In genomic region chr3:52004158-52004787, GRCh38 we compare ENCODE assay signal across 9 cellular contexts. TPM values are rescaled to one million over a fixed set of nuclear protein-coding genes. Genes with fewer than 3 reads are reported as not detected.
DNase-seq lines count a peak whose midpoint lies in the region; ATAC-seq and TF ChIP-seq lines count a peak whose summit lies in the region.
"Had no signal": no experiment of that assay in that cellular context is flagged by ENCODE, and none has a peak within 500 bp of the region (broad histone marks: within the 10 kb centered on the region; RNA-seq: fewer than 3 reads in every experiment).

No MANE protein-coding gene starts in this region.

- POLR2A ChIA-PET in WTC11 (lab: Charles Lee), result interaction anchor here (0.6 to 1.7 kb wide), 8 partner anchors 8 to 150 kb away, joined by 3 to 9 read pairs (median 5); partner anchors contain the start of genes DUSP7, POC1A and RPL29

- no peaks in the 10 kb centered on the region for H3K36me3 ChIP-seq in testis (ENCODE audit: low read depth, missing control alignments)

- no peak overlapping the region for H3K27ac ChIP-seq in testis

- H3K27me3 ChIP-seq in testis, result no peaks in the 10 kb centered on the region

- 57 to 74% methylated on average over 10 to 16 of the region's 16 CpGs for WGBS in testis, 2 donors

- peak in 2 of 3 experiments; percentile 11 to 60 for DNase-seq in NCI-H1417 (lab: John Stamatoyannopoulos, UW)
- no peak for DNase-seq in NCI-H1417 treated with DMSO at 0.1 percent for 48 hours (lab: John Stamatoyannopoulos, UW)
- DNase-seq in WTC11 (ENCODE audit: low spot score), result peak; percentile 76
- DNase-seq in left ventricle myocardium superior, result peak; percentile 78
- DNase-seq in testis, result peak; percentile 62
- no peak for DNase-seq in T-helper 2 cell
- no peak for DNase-seq in NCI-H345 (lab: John Stamatoyannopoulos, UW)

- TF ChIP-seq POLR2A in testis (IDR thresholded peaks at IDR 0.05), result no peak

- no peaks in the 10 kb centered on the region for H3K36me3 Mint-ChIP-seq in WTC11

- H3K9me3 Mint-ChIP-seq in WTC11, result no peaks in the 10 kb centered on the region

- ATAC-seq in WTC11 (peak; percentile 47), left ventricle myocardium superior (peak; percentile 76), GM21529 (IDR thresholded peaks at IDR 0.05; ENCODE audit: unreplicated experiment) (no peak)

- H3K27me3 Mint-ChIP-seq in WTC11 (ENCODE audit: low read depth), result no peaks in the 10 kb centered on the region

- H3K4me3 Mint-ChIP-seq in WTC11, result no peak overlapping the region

- CTCF ChIA-PET in WTC11 (lab: Charles Lee), result interaction anchor here (0.5 to 8.5 kb wide), 58 partner anchors 8 to 436 kb away, joined by 3 to 382 read pairs (median 7); partner anchors contain the start of genes ABHD14A, ABHD14B, ACY1 and DUSP7

- intact Hi-C loops in left ventricle myocardium superior (cut with micrococcal nuclease) (loop anchor here (2.0 to 10.0 kb wide), 3 partner anchors 51 to 141 kb away; partner anchors contain the start of gene DUSP7), testis (cut with DNase I; ENCODE audit: low total_unique reads) (loop anchor here (5.0 to 10.0 kb wide), 2 partner anchors 51 to 138 kb away; partner anchors contain the start of gene DUSP7)

- H3K4me1 Mint-ChIP-seq in WTC11, result peaks cover 45% of the 10 kb centered on the region

- no peak overlapping the region for H3K27ac Mint-ChIP-seq in WTC11

- TF ChIP-seq CTCF in WTC11 (IDR thresholded peaks at IDR 0.05) (peak; percentile 33; the same call in 1 of the 2 replicates), testis (IDR thresholded peaks at IDR 0.05) (peak; percentile 36 to 51 (median 49))

- peaks cover 39% of the 10 kb centered on the region for H3K4me1 ChIP-seq in testis

- no peak overlapping the region for H3K4me3 ChIP-seq in testis
- H3K4me3 ChIP-seq: skin epidermis had no signal

- H3K9me3 ChIP-seq in testis, result no peaks in the 10 kb centered on the region

TF ChIP-seq in WTC11, 78 proteins besides CTCF, POLR2A, EP300 and RAD21:
- TF ChIP-seq MAX (CRISPR knock-in tag; IDR thresholded peaks at IDR 0.05) (peak; percentile 36; the same call in 1 of the 2 replicates), FOXJ3 (CRISPR knock-in tag; IDR thresholded peaks at IDR 0.05; ENCODE audit: borderline replicate concordance) (no peak)

RNA-seq across cellular contexts. Expression of gene RPL29, which starts 8.6 kb away (rescaled TPM):
- 1,343 to 1,592 TPM (median 1,542 TPM) in 3 replicates for total RNA-seq in WTC11 (2021)
- total RNA-seq in left ventricle myocardium superior, result 663 TPM
- total RNA-seq in testis, result 100 to 1,000 TPM; 491 to 999 TPM
- polyA plus RNA-seq in testis (ENCODE audit: insufficient read depth, low read depth, low replicate concordance), result 965 TPM

RNA-seq across cellular contexts. Expression of gene ACY1, which starts 20.9 kb away (rescaled TPM):
- 53.8 to 66.3 TPM (median 61.6 TPM) in 3 replicates for total RNA-seq in WTC11 (2021)
- 18.5 TPM for total RNA-seq in left ventricle myocardium superior
- 10 to 100 TPM; 16.0 to 17.1 TPM for total RNA-seq in testis
- 26.7 TPM for polyA plus RNA-seq in testis (ENCODE audit: insufficient read depth, low read depth, low replicate concordance)

RNA-seq across cellular contexts. Expression of gene ABHD14A, which starts 29.4 kb away (rescaled TPM):
- total RNA-seq in WTC11 (2021), result 3.8 to 5.9 TPM (median 4.5 TPM) in 3 replicates
- 27.0 TPM for total RNA-seq in left ventricle myocardium superior
- 10 to 100 TPM; 38.9 to 51.6 TPM for total RNA-seq in testis
- 27.7 TPM for polyA plus RNA-seq in testis (ENCODE audit: insufficient read depth, low read depth, low replicate concordance)

RNA-seq across cellular contexts. Expression of gene ABHD14B, which starts 30.4 kb away (rescaled TPM):
- total RNA-seq in WTC11 (2021), result 11.8 to 12.6 TPM (median 12.3 TPM) in 3 replicates
- 13.1 TPM for total RNA-seq in left ventricle myocardium superior
- total RNA-seq in testis, result 10 to 100 TPM; 26.7 to 27.1 TPM
- polyA plus RNA-seq in testis (ENCODE audit: insufficient read depth, low read depth, low replicate concordance), result 26.0 TPM

RNA-seq across cellular contexts. Expression of gene PCBP4, which starts 37.0 kb away (rescaled TPM):
- total RNA-seq in WTC11 (2021), result 28.7 to 31.6 TPM (median 30.6 TPM) in 3 replicates
- total RNA-seq in left ventricle myocardium superior, result 71.6 TPM
- total RNA-seq in testis, result 10 to 100 TPM; 47.1 to 54.1 TPM
- polyA plus RNA-seq in testis (ENCODE audit: insufficient read depth, low read depth, low replicate concordance), result 35.8 TPM

Comparison
In these comparisons a context has a peak if more than half of its experiments do, and no peak if none do; other contexts are left out.
1. DNase-seq: peak in NCI-H1417 (2 of 3), WTC11 (single experiment), left ventricle myocardium superior (single experiment) and testis (single experiment); none in NCI-H1417 treated with DMSO at 0.1 percent for 48 hours (single experiment), T-helper 2 cell (0 of 5) and NCI-H345 (single experiment).